ENCODE assay signal across 18 cellular contexts in genomic region chr19:33498391-33499000, GRCh38. TPM values are rescaled to one million over a fixed set of nuclear protein-coding genes. Genes with fewer than 3 reads are reported as not detected.
DNase-seq lines count a peak whose midpoint lies in the region; ATAC-seq, FAIRE-seq and TF ChIP-seq lines count a peak whose summit lies in the region.
"Had no signal": no experiment of that assay in that cellular context is flagged by ENCODE, and none has a peak within 500 bp of the region (broad histone marks: within the 10 kb centered on the region; RNA-seq: fewer than 3 reads in every experiment).

No MANE protein-coding gene starts in this region.

- TF ChIP-seq POLR2A in spleen (IDR thresholded peaks at IDR 0.05) = no peak

- H3K27ac ChIP-seq in kidney (ENCODE audit: low read depth in 2 of 2, low read length in 2 of 2) = no peak overlapping the region
- no peak overlapping the region for H3K27ac ChIP-seq in neuronal stem cell (replicated peaks; ENCODE audit: low read length)
- no peak overlapping the region for H3K27ac ChIP-seq in spleen

- no CpG with 5 or more reads among the region's 10 CpGs for WGBS in neuronal stem cell (ENCODE audit: extremely low coverage in 2 of 2, insufficient read length in 2 of 2, insufficient replicate concordance in 1 of 2), 2 donors
- 84 to 97% (median 93%) methylated on average over 8 to 10 of the region's 10 CpGs for WGBS in spleen, 5 donors

- H3K4ac ChIP-seq in neuronal stem cell (ENCODE audit: low read length) = no peak overlapping the region

- ATAC-seq in left ventricle myocardium superior = no peak
- no peak for ATAC-seq in Right ventricle myocardium superior (ENCODE audit: poor library complexity)
- ATAC-seq in HG03039 (IDR thresholded peaks at IDR 0.05; ENCODE audit: unreplicated experiment) = no peak

- no peak overlapping the region for H3K9ac ChIP-seq in kidney (ENCODE audit: low read length in 2 of 2)
- H3K9ac ChIP-seq in neuronal stem cell (ENCODE audit: low read depth, low read length, poor library complexity) = peak overlapping the region; percentile 37

- H2BK12ac ChIP-seq in neuronal stem cell (ENCODE audit: low read length) = peak overlapping the region; percentile 31

- no peak overlapping the region for H2BK120ac ChIP-seq in neuronal stem cell (ENCODE audit: low read depth, low read length)

- H3K4me3 ChIP-seq in kidney (ENCODE audit: low read length in 2 of 2) (no peak overlapping the region), neuronal stem cell (ENCODE audit: low read length in 2 of 2) (no peak overlapping the region), spleen (no peak overlapping the region)

- H3K27me3 ChIP-seq in neuronal stem cell (ENCODE audit: control insufficient read depth in 3 of 3, insufficient read depth in 3 of 3, low read depth in 1 of 3, low read length in 3 of 3) (no peaks in the 10 kb centered on the region), spleen (replicated peaks in 1 of 7) (no peaks in the 10 kb centered on the region)

- no peak overlapping the region for H2AK5ac ChIP-seq in neuronal stem cell (ENCODE audit: low read depth, low read length)

- no peak for TF ChIP-seq CTCF in kidney (IDR thresholded peaks at IDR 0.05; ENCODE audit: borderline replicate concordance, extremely low read depth, insufficient read depth)
- no peak for TF ChIP-seq CTCF in spleen (IDR thresholded peaks at IDR 0.05 in 8 of 11, conservative IDR thresholded peaks at IDR 0.05 in 3 of 11)
- no peak for TF ChIP-seq CTCF in GM20000 (IDR thresholded peaks at IDR 0.05; ENCODE audit: extremely low read depth, missing control alignments)

- H2AFZ ChIP-seq in neuronal stem cell (ENCODE audit: low read length) = no peak overlapping the region

- H3K4me1 ChIP-seq in kidney (ENCODE audit: control insufficient read depth in 1 of 2, insufficient read depth in 1 of 2, low read depth in 1 of 2, low read length in 2 of 2) (peaks cover 0 to 2% of the 10 kb centered on the region in 2 donors), neuronal stem cell (ENCODE audit: control insufficient read depth in 2 of 2, insufficient read depth in 1 of 2, low read depth in 1 of 2, low read length in 2 of 2) (peaks cover 4 to 6% of the 10 kb centered on the region in 2 donors), spleen (no peaks in the 10 kb centered on the region)

- H3K23ac ChIP-seq in neuronal stem cell (ENCODE audit: low read depth, low read length, poor library complexity) = no peak overlapping the region

- H4K8ac ChIP-seq in neuronal stem cell (ENCODE audit: low read depth, low read length) = no peak overlapping the region

- peak; percentile 15 for DNase-seq in left ventricle myocardium superior
- no peak for DNase-seq in Right ventricle myocardium superior
- DNase-seq in kidney = peak; percentile 30
- DNase-seq in neuronal stem cell (ENCODE audit: low spot score) = no peak
- DNase-seq in spleen = peak; percentile 59
- no peak for DNase-seq in GM20000 (ENCODE audit: low spot score)
- no peak for DNase-seq in cortex of kidney (lab: John Stamatoyannopoulos, UW)
- DNase-seq: 8988T; AML-193; C1 segment of cervical spinal cord; Calu3; CD4-positive, alpha-beta T cell; DMS 273 treated with DMSO at 0.1 percent for 48 hours; GOT3; H9 had no signal

- H3K18ac ChIP-seq in neuronal stem cell (ENCODE audit: low read length) = no peak overlapping the region

- no peak overlapping the region for H3K14ac ChIP-seq in neuronal stem cell (ENCODE audit: low read length)

- H3K79me1 ChIP-seq in neuronal stem cell (ENCODE audit: low read depth, low read length) = peaks cover 4% of the 10 kb centered on the region

- no peak overlapping the region for H3K4me2 ChIP-seq in neuronal stem cell (ENCODE audit: insufficient read depth, low read length, poor library complexity, severe bottlenecking)

- H4K91ac ChIP-seq in neuronal stem cell (ENCODE audit: low read depth, low read length, poor library complexity) = no peak overlapping the region

- H3K36me3 ChIP-seq in kidney (ENCODE audit: control insufficient read depth in 1 of 2, insufficient read depth in 2 of 2, low read length in 2 of 2) (peaks cover 13 to 19% of the 10 kb centered on the region in 2 donors), neuronal stem cell (replicated peaks in 1 of 2; ENCODE audit: control insufficient read depth in 2 of 2, insufficient read depth in 2 of 2, low read length in 2 of 2) (peaks cover 0 to 7% of the 10 kb centered on the region in 2 donors), spleen (peaks cover 0 to 84% (median 23%) of the 10 kb centered on the region in 6 donors)

- H3K9me3 ChIP-seq in kidney (ENCODE audit: control insufficient read depth in 1 of 2, low read length in 2 of 2) (no peaks in the 10 kb centered on the region), neuronal stem cell (replicated peaks in 1 of 2; ENCODE audit: control insufficient read depth in 2 of 2, insufficient read depth in 1 of 2, low read depth in 1 of 2, low read length in 2 of 2) (no peaks in the 10 kb centered on the region), spleen (no peaks in the 10 kb centered on the region)

- no peak overlapping the region for H2BK5ac ChIP-seq in neuronal stem cell (ENCODE audit: low read length)

- H2BK15ac ChIP-seq in neuronal stem cell (ENCODE audit: low read length) = no peak overlapping the region

- intact Hi-C loops in left ventricle myocardium superior (cut with micrococcal nuclease) = no loop called here
- intact Hi-C loops in Right ventricle myocardium superior (cut with DNase I) = no loop called here
- intact Hi-C loops in kidney (cut with DNase I) = no loop called here
- intact Hi-C loops in spleen (cut with DNase I; ENCODE audit: low total_unique reads) = no loop called here

- FAIRE-seq in kidney (lab: Jason Lieb, UNC) = no peak
- FAIRE-seq: GM18507, HTR-8/SVneo had no signal

RNA-seq across cellular contexts. Expression of gene PEPD, which starts 23.1 kb away (rescaled TPM):
- total RNA-seq in left ventricle myocardium superior = 27.3 TPM
- 29.6 TPM for total RNA-seq in Right ventricle myocardium superior
- total RNA-seq in kidney = 71.4 TPM
- 402 TPM for polyA plus RNA-seq in kidney (ENCODE audit: insufficient read depth, low read depth, low replicate concordance)
- polyA plus RNA-seq in neuronal stem cell (2013, experiment 1 of 2) = 35.9 TPM
- 36.4 TPM for polyA plus RNA-seq in neuronal stem cell (2013, experiment 2 of 2)
- 10 to 100 TPM; 54.8 to 98.3 (median 70.7) TPM for total RNA-seq in spleen
- polyA plus RNA-seq in spleen = 10 to 100 TPM; 38.4 to 72.2 (median 62.0) TPM

Comparison
In these comparisons a context has a peak if more than half of its experiments do, and no peak if none do; other contexts are left out.
1. DNase-seq: peak in left ventricle myocardium superior (single experiment), kidney (single experiment) and spleen (single experiment); none in Right ventricle myocardium superior (single experiment), neuronal stem cell (single experiment), GM20000 (single experiment) and cortex of kidney (single experiment).